8 cellular contexts compared by ENCODE assay signal in genomic region chr15:43769584-43770228, GRCh38. TPM values are rescaled to one million over a fixed set of nuclear protein-coding genes. Genes with fewer than 3 reads are reported as not detected.
DNase-seq lines count a peak whose midpoint lies in the region; ATAC-seq and TF ChIP-seq lines count a peak whose summit lies in the region.

No MANE protein-coding gene starts in this region.

- H3K27ac ChIP-seq in CD8-positive, alpha-beta T cell (ENCODE audit: low read depth, low read length), result no peak overlapping the region
- H3K27ac ChIP-seq in heart left ventricle, result no peak overlapping the region

- no peaks in the 10 kb centered on the region for H3K27me3 Mint-ChIP-seq in CD8-positive, alpha-beta T cell (ENCODE audit: low read depth)
- H3K27me3 Mint-ChIP-seq in HFFc6 (ENCODE audit: insufficient read depth), result no peaks in the 10 kb centered on the region
- H3K27me3 Mint-ChIP-seq in activated naive CD4-positive, alpha-beta T cell treated with anti-CD3 and anti-CD28 coated beads, Interleukin-2, amount 10 ng/mL, durations not matched to agents 7 days and 5 days, result no peaks in the 10 kb centered on the region

- H3K36me3 ChIP-seq in CD8-positive, alpha-beta T cell (ENCODE audit: insufficient read depth, low read length), result peaks cover 61% of the 10 kb centered on the region
- peaks cover 0 to 98% (median 92%) of the 10 kb centered on the region in 9 donors for H3K36me3 ChIP-seq in heart left ventricle

- no peak overlapping the region for H3K4me3 Mint-ChIP-seq in CD8-positive, alpha-beta T cell
- H3K4me3 Mint-ChIP-seq in HFFc6, result no peak overlapping the region
- H3K4me3 Mint-ChIP-seq in activated naive CD4-positive, alpha-beta T cell treated with anti-CD3 and anti-CD28 coated beads, Interleukin-2, amount 10 ng/mL, durations not matched to agents 7 days and 5 days, result no peak overlapping the region

- intact Hi-C loops in CD8-positive, alpha-beta T cell (cut with DNase I, micrococcal nuclease), result loop anchor here (1.0 to 10.0 kb wide), 3 partner anchors 8 to 255 kb away; partner anchors contain the start of gene MAP1A (in 1 of the 2)
- intact Hi-C loops in heart left ventricle (cut with DNase I), result loop anchor here in 1 of 10 donors (10.0 kb wide), 1 partner anchor 55 kb away; the partner anchor contains the start of genes MFAP1 and WDR76
- intact Hi-C loops in sciatic nerve (cut with DNase I), result no loop called here

- peak; percentile 87 for ATAC-seq in CD8-positive, alpha-beta T cell
- ATAC-seq in heart left ventricle (peak in 3 of 4 donors; percentile 30 to 57 (median 43)), sciatic nerve (peak; percentile 62), GM18861 (IDR thresholded peaks at IDR 0.05; ENCODE audit: unreplicated experiment) (no peak)

- no peaks in the 10 kb centered on the region for H3K9me3 Mint-ChIP-seq in CD8-positive, alpha-beta T cell
- H3K9me3 Mint-ChIP-seq in HFFc6, result no peaks in the 10 kb centered on the region
- H3K9me3 Mint-ChIP-seq in activated naive CD4-positive, alpha-beta T cell treated with anti-CD3 and anti-CD28 coated beads, Interleukin-2, amount 10 ng/mL, durations not matched to agents 7 days and 5 days, result no peaks in the 10 kb centered on the region

- CTCF ChIA-PET in CD8-positive, alpha-beta T cell (lab: Charles Lee), result interaction anchor here (0.6 to 4.3 kb wide), 10 partner anchors 10 to 43 kb away, joined by 3 to 41 read pairs (median 4); partner anchors contain the start of gene PDIA3
- CTCF ChIA-PET in activated naive CD4-positive, alpha-beta T cell treated with anti-CD3 and anti-CD28 coated beads, Interleukin-2, amount 10 ng/mL, durations not matched to agents 7 days and 5 days (lab: Charles Lee), result interaction anchor here (0.9 to 1.6 kb wide), 6 partner anchors 10 to 328 kb away, joined by 3 to 6 read pairs (median 4); no protein-coding TSS in a partner anchor

- POLR2A ChIA-PET in CD8-positive, alpha-beta T cell (lab: Charles Lee), result no interaction called here

- no peaks in the 10 kb centered on the region for H3K4me1 ChIP-seq in CD8-positive, alpha-beta T cell (ENCODE audit: insufficient read depth, low read length)
- H3K4me1 ChIP-seq in heart left ventricle, result peaks cover 0 to 20% (median 0%) of the 10 kb centered on the region in 12 donors

- peak overlapping the region; percentile 37 for H3K27ac Mint-ChIP-seq in CD8-positive, alpha-beta T cell
- no peak overlapping the region for H3K27ac Mint-ChIP-seq in HFFc6
- H3K27ac Mint-ChIP-seq in activated naive CD4-positive, alpha-beta T cell treated with anti-CD3 and anti-CD28 coated beads, Interleukin-2, amount 10 ng/mL, durations not matched to agents 7 days and 5 days, result peak overlapping the region; percentile 62

- TF ChIP-seq CTCF in CD8-positive, alpha-beta T cell (IDR thresholded peaks at IDR 0.05), result peak; percentile 89
- TF ChIP-seq CTCF in HFFc6 (IDR thresholded peaks at IDR 0.05), result peak; percentile 87
- TF ChIP-seq CTCF in heart left ventricle (IDR thresholded peaks at IDR 0.05), result peak; percentile 61 to 90 (median 77)

- H3K36me3 Mint-ChIP-seq in CD8-positive, alpha-beta T cell, result peaks cover 88% of the 10 kb centered on the region
- H3K36me3 Mint-ChIP-seq in HFFc6 (ENCODE audit: low read depth), result peaks cover 30% of the 10 kb centered on the region; the same call in 1 of the 2 replicates
- peaks cover 63% of the 10 kb centered on the region for H3K36me3 Mint-ChIP-seq in activated naive CD4-positive, alpha-beta T cell treated with anti-CD3 and anti-CD28 coated beads, Interleukin-2, amount 10 ng/mL, durations not matched to agents 7 days and 5 days

- H3K9me3 ChIP-seq in CD8-positive, alpha-beta T cell (ENCODE audit: low read length), result no peaks in the 10 kb centered on the region
- H3K9me3 ChIP-seq in heart left ventricle, result no peaks in the 10 kb centered on the region

- no peaks in the 10 kb centered on the region for H3K27me3 ChIP-seq in CD8-positive, alpha-beta T cell (ENCODE audit: insufficient read depth, low read length)
- no peaks in the 10 kb centered on the region for H3K27me3 ChIP-seq in heart left ventricle

- no peak overlapping the region for H3K4me3 ChIP-seq in CD8-positive, alpha-beta T cell (ENCODE audit: low read depth, low read length)
- no peak overlapping the region for H3K4me3 ChIP-seq in heart left ventricle

- DNase-seq in CD8-positive, alpha-beta T cell, result peak in 6 of 7 experiments; percentile 37 to 69 (median 64)
- peak; percentile 49 for DNase-seq in HFFc6
- DNase-seq in activated naive CD4-positive, alpha-beta T cell treated with anti-CD3 and anti-CD28 coated beads, Interleukin-2, amount 10 ng/mL, durations not matched to agents 7 days and 5 days, result peak; percentile 76
- DNase-seq in heart left ventricle, result peak in 2 of 5 donors; percentile 25 to 52
- DNase-seq in sciatic nerve (ENCODE audit: low spot score), result no peak
- no peak for DNase-seq in 8988T

- 69 to 75% (median 70%) methylated on average over 5 of the region's 5 CpGs for WGBS in heart left ventricle, 4 donors

- TF ChIP-seq POLR2A in Raji (IDR thresholded peaks at IDR 0.05; ENCODE audit: insufficient read depth, low read depth, low read length), result 0 out of 2 replicates have a peak, but pooled peaks have one; percentile 14
- TF ChIP-seq POLR2A in heart left ventricle (IDR thresholded peaks at IDR 0.05), result no peak

- H3K4me1 Mint-ChIP-seq in CD8-positive, alpha-beta T cell (ENCODE audit: low read depth), result no peaks in the 10 kb centered on the region
- no peaks in the 10 kb centered on the region for H3K4me1 Mint-ChIP-seq in HFFc6 (ENCODE audit: low read depth)
- H3K4me1 Mint-ChIP-seq in activated naive CD4-positive, alpha-beta T cell treated with anti-CD3 and anti-CD28 coated beads, Interleukin-2, amount 10 ng/mL, durations not matched to agents 7 days and 5 days, result no peaks in the 10 kb centered on the region

RNA-seq across cellular contexts. Expression of gene ELL3, which starts 7.1 kb away (rescaled TPM):
- 1 to 10 TPM in 1 of 2 experiments, under 1 TPM in 1; 0.67 to 1.1 TPM for total RNA-seq in CD8-positive, alpha-beta T cell
- 1 to 10 TPM in 4 of 6 experiments, under 1 TPM in 2; 0.91 to 1.5 (median 1.1) TPM for total RNA-seq in HFFc6 (2021; fragmentation: NEBNext Ultra II Directional; extraction: Animal tissue kit (Norgen Biotek cat#: 25700))
- total RNA-seq in heart left ventricle (1 to 10 TPM in 5 of 9 donors, under 1 TPM in 4; 0.35 to 6.3 (median 1.0) TPM), sciatic nerve (5.6 TPM)
- polyA plus RNA-seq in heart left ventricle, result 1 to 10 TPM in 1 of 2 donors, under 1 TPM in 1; 0.86 to 1.1 TPM

RNA-seq across cellular contexts. Expression of gene SERF2, which starts 22.4 kb away (rescaled TPM):
- total RNA-seq in CD8-positive, alpha-beta T cell, result 100 to 1,000 TPM; 322 TPM
- 1,000 to 10,000 TPM in 5 of 6 experiments, 100 to 1,000 TPM in 1; 908 to 1,158 (median 1,046) TPM for total RNA-seq in HFFc6 (2021; fragmentation: NEBNext Ultra II Directional; extraction: Animal tissue kit (Norgen Biotek cat#: 25700))
- total RNA-seq in heart left ventricle (1,000 to 10,000 TPM in 3 of 9 donors, 100 to 1,000 TPM in 6; 705 to 1,199 (median 843) TPM), sciatic nerve (656 TPM)
- 1,000 to 10,000 TPM; 1,530 to 4,156 TPM for polyA plus RNA-seq in heart left ventricle

RNA-seq across cellular contexts. Expression of gene PDIA3, which starts 23.5 kb away (rescaled TPM):
- 100 to 1,000 TPM; 192 to 198 TPM for total RNA-seq in CD8-positive, alpha-beta T cell
- 100 to 1,000 TPM; 586 to 721 (median 660) TPM for total RNA-seq in HFFc6 (2021; fragmentation: NEBNext Ultra II Directional; extraction: Animal tissue kit (Norgen Biotek cat#: 25700))
- total RNA-seq in heart left ventricle (100 to 1,000 TPM in 7 of 9 donors, 10 to 100 TPM in 2; 57.2 to 278 (median 172) TPM), sciatic nerve (194 TPM)
- polyA plus RNA-seq in heart left ventricle, result 100 to 1,000 TPM in 1 of 2 donors, 10 to 100 TPM in 1; 95.5 to 242 TPM

RNA-seq across cellular contexts. Expression of gene SERINC4, which starts 30.3 kb away (rescaled TPM):
- total RNA-seq in CD8-positive, alpha-beta T cell, result under 1 TPM; 0.27 to 0.44 TPM
- under 1 TPM in 3 of 6 experiments, not detected in 3; 0.07 to 0.11 (median 0.09) TPM for total RNA-seq in HFFc6 (2021; fragmentation: NEBNext Ultra II Directional; extraction: Animal tissue kit (Norgen Biotek cat#: 25700))
- under 1 TPM in 8 of 9 donors, not detected in 1; 0.14 to 0.37 (median 0.31) TPM for total RNA-seq in heart left ventricle
- under 1 TPM; 0.25 to 0.42 TPM for polyA plus RNA-seq in heart left ventricle
- total RNA-seq in sciatic nerve, result 0.31 TPM

RNA-seq across cellular contexts. Expression of gene HYPK, which starts 30.7 kb away (rescaled TPM):
- 10 to 100 TPM; 10.9 to 14.0 TPM for total RNA-seq in CD8-positive, alpha-beta T cell
- 10 to 100 TPM; 12.3 to 33.8 (median 19.3) TPM for total RNA-seq in HFFc6 (2021; fragmentation: NEBNext Ultra II Directional; extraction: Animal tissue kit (Norgen Biotek cat#: 25700))
- total RNA-seq in heart left ventricle (10 to 100 TPM; 10.3 to 16.5 (median 13.6) TPM), sciatic nerve (13.6 TPM)
- 10 to 100 TPM; 42.9 to 56.5 TPM for polyA plus RNA-seq in heart left ventricle

Comparison
In these comparisons a context has a peak if more than half of its experiments do, and no peak if none do; other contexts are left out.
1. DNase-seq: peak in CD8-positive, alpha-beta T cell (6 of 7), HFFc6 (single experiment) and activated naive CD4-positive, alpha-beta T cell treated with anti-CD3 and anti-CD28 coated beads, Interleukin-2, amount 10 ng/mL, durations not matched to agents 7 days and 5 days (single experiment); none in sciatic nerve (single experiment) and 8988T (single experiment).
2. Peak in every context shown above with its lines, with median percentiles within 50 percentile points of each other: CTCF ChIP-seq.